Comparison of ENCODE assay signal across 9 cellular contexts in genomic region chr18:74264303-74265020, GRCh38. TPM values are rescaled to one million over a fixed set of nuclear protein-coding genes. Genes with fewer than 3 reads are reported as not detected.
DNase-seq lines count a peak whose midpoint lies in the region; ATAC-seq and TF ChIP-seq lines count a peak whose summit lies in the region.
"Had no signal": no experiment of that assay in that cellular context is flagged by ENCODE, and none has a peak within 500 bp of the region (broad histone marks: within the 10 kb centered on the region; RNA-seq: fewer than 3 reads in every experiment).

No MANE protein-coding gene starts in this region.

- no peaks in the 10 kb centered on the region for H3K9me3 Mint-ChIP-seq in central memory CD8-positive, alpha-beta T cell

- H3K9me3 ChIP-seq in SJCRH30 (replicated peaks) = no peaks in the 10 kb centered on the region

- H3K4me1 ChIP-seq in SJCRH30 = no peaks in the 10 kb centered on the region

- no peak overlapping the region for H3K27ac ChIP-seq in SJCRH30

- peak overlapping the region; percentile 11 for H3K27ac Mint-ChIP-seq in central memory CD8-positive, alpha-beta T cell (ENCODE audit: low read depth)

- peaks cover 12% of the 10 kb centered on the region for H3K4me1 Mint-ChIP-seq in central memory CD8-positive, alpha-beta T cell

- peaks cover 13% of the 10 kb centered on the region for H3K36me3 Mint-ChIP-seq in central memory CD8-positive, alpha-beta T cell (ENCODE audit: insufficient read depth)

- no peaks in the 10 kb centered on the region for H3K27me3 Mint-ChIP-seq in central memory CD8-positive, alpha-beta T cell

- H3K4me3 ChIP-seq in SJCRH30 = no peak overlapping the region

- H3K27me3 ChIP-seq in SJCRH30 = no peaks in the 10 kb centered on the region

- no peak for TF ChIP-seq CTCF in omental fat pad (IDR thresholded peaks at IDR 0.05)

- no peak overlapping the region for H3K4me3 Mint-ChIP-seq in central memory CD8-positive, alpha-beta T cell

- H3K36me3 ChIP-seq in SJCRH30 = no peaks in the 10 kb centered on the region

- no peak for DNase-seq in central memory CD8-positive, alpha-beta T cell (ENCODE audit: low spot score in 2 of 2)
- no peak for DNase-seq in hypothalamus (lab: John Stamatoyannopoulos, UW)
- no peak for DNase-seq in omental fat pad (ENCODE audit: low spot score)
- no peak for DNase-seq in SJCRH30
- DNase-seq: NCI-H1930 had no signal

- ATAC-seq in GM18517 (IDR thresholded peaks at IDR 0.05; ENCODE audit: unreplicated experiment) (peak; percentile 95), GM19463 (IDR thresholded peaks at IDR 0.05; ENCODE audit: unreplicated experiment) (peak; percentile 99), HG03060 (IDR thresholded peaks at IDR 0.05; ENCODE audit: low read depth, unreplicated experiment) (peak; percentile 91), omental fat pad (ENCODE audit: low FRiP score) (no peak)
- ATAC-seq in central memory CD8-positive, alpha-beta T cell (replicated peaks; ENCODE audit: extremely low read depth, poor library complexity, severe bottlenecking) = no peak

RNA-seq across cellular contexts. Expression of gene CYB5A, which starts 27.3 kb away (rescaled TPM):
- 100 to 1,000 TPM; 258 to 547 (median 341) TPM for total RNA-seq in omental fat pad
- total RNA-seq in SJCRH30 (2014; rRNA removed; shearing (Covaris generic)) = 39.4 and 42.4 TPM in 2 replicates

RNA-seq across cellular contexts. Expression of gene C18orf63, which starts 51.2 kb away (rescaled TPM):
- total RNA-seq in omental fat pad = not detected
- not detected in 2 replicates for total RNA-seq in SJCRH30 (2014; rRNA removed; shearing (Covaris generic))
- total RNA-seq: Daoy had no signal

Comparison
In these comparisons a context has a peak if more than half of its experiments do, and no peak if none do; other contexts are left out.
1. ATAC-seq: peak in GM18517 (single experiment), GM19463 (single experiment) and HG03060 (single experiment); none in central memory CD8-positive, alpha-beta T cell (single experiment) and omental fat pad (single experiment).